8 cellular contexts compared by ENCODE assay signal in the genomic region with DNA sequence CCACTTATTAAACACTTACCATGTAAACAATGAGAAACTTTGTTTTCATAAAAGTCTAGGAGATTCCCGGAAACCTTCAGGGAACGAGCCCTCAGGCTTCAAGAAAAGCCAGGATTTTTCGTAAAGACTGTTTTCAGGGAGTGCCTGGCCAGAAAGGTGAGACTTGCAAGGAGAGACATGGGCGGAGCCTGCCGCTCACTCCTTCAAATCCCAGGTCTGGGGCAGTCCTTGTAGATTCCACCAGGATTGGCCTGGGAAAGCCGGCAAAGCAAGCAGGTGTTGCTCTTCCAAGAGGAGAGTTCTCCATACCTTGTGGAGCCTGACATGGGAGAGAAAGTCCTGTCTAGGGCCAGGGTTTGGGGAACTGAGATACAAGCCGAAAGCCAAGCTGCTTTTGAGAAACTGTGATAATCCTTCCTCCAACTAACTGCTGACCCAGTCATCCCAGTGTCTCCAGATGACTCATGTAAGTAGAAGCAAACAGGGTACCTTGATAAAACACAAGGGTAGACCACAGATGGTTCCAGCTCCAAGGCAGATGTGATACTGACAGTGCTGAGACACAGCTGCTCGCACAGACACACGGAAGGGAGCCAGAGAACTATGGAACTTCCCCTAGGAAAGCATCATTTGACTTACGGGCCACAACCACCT.
DNase-seq lines count a peak whose midpoint lies in the region; ATAC-seq, FAIRE-seq and TF ChIP-seq lines count a peak whose summit lies in the region.

No MANE protein-coding gene starts in this region.

- ATAC-seq in GM18517 (IDR thresholded peaks at IDR 0.05; ENCODE audit: unreplicated experiment) = peak; percentile 59

- H3K36me3 ChIP-seq in adrenal gland (replicated peaks in 1 of 2) = no peaks in the 10 kb centered on the region

- in situ Hi-C loops in ACHN (cut with HindIII; ENCODE audit: low pct_ligation_motif_present, low pct_unique_long_range_greater_than_20kb, low sequenced_read_pairs) = no loop called here

- DNase-seq in HCEC 1CT = peak; percentile 67
- DNase-seq in RCC 7860 (ENCODE audit: low spot score) = peak; percentile 50
- DNase-seq in kidney tubule cell (ENCODE audit: low spot score) = peak; percentile 51
- no peak for DNase-seq in NCI-H524 (lab: John Stamatoyannopoulos, UW)
- no peak for DNase-seq in ACHN
- no peak for DNase-seq in cerebellar nuclear complex (lab: John Stamatoyannopoulos, UW)
- no peak for DNase-seq in adrenal gland

- peak; percentile 22 for FAIRE-seq in RCC 7860 (lab: Jason Lieb, UNC)

- H3K27ac ChIP-seq in adrenal gland = peak overlapping the region in 1 of 5 donors; percentile 24

- H3K27me3 ChIP-seq in adrenal gland = no peaks in the 10 kb centered on the region

- no peaks in the 10 kb centered on the region for H3K9me3 ChIP-seq in adrenal gland (replicated peaks in 1 of 3)

- peaks cover 0 to 20% of the 10 kb centered on the region in 2 donors for H3K4me1 ChIP-seq in adrenal gland (replicated peaks in 1 of 2)

- TF ChIP-seq POLR2A in adrenal gland (IDR thresholded peaks at IDR 0.05) = no peak

- H3K4me3 ChIP-seq in adrenal gland = no peak overlapping the region

- WGBS in adrenal gland, 4 donors = 87 to 93% (median 92%) methylated on average over 10 of the region's 10 CpGs

- intact Hi-C loops in adrenal gland (cut with DNase I) = no loop called here

- no peak for TF ChIP-seq CTCF in adrenal gland (IDR thresholded peaks at IDR 0.05)

Comparison
In these comparisons a context has a peak if more than half of its experiments do, and no peak if none do; other contexts are left out.
1. DNase-seq: peak in HCEC 1CT (single experiment), RCC 7860 (single experiment) and kidney tubule cell (single experiment); none in NCI-H524 (0 of 2), ACHN (single experiment), cerebellar nuclear complex (0 of 2) and adrenal gland (0 of 7).